27 cellular contexts compared by ENCODE assay signal in genomic region chrX:25754399-25754798, GRCh38.
"Had no signal": no experiment of that assay in that cellular context is flagged by ENCODE, and none has a peak within 500 bp of the region (broad histone marks: within the 10 kb centered on the region; RNA-seq: fewer than 3 reads in every experiment).

No MANE protein-coding gene starts in this region.

- H3K36me3 ChIP-seq: lower lobe of right lung, neutrophil, pancreas, right lobe of liver, suprapubic skin, transverse colon, vagina had no signal

- H3K4me3 Mint-ChIP-seq: memory B cell; mesothelial cell of epicardium; naive B cell; natural killer cell treated with Interleukin-12 subunit alpha and Interleukin-12 subunit beta and Interleukin-15 and Interleukin-18, amount 100 ng/mL, for 72 hours; neural crest cell; stimulated activated naive CD8-positive, alpha-beta T cell treated with anti-CD3 and anti-CD28 coated beads, Interleukin-15, amount 100 ng/mL, for 72 hours had no signal

- H3K4me1 ChIP-seq: lower lobe of right lung, pancreas, right lobe of liver, suprapubic skin, transverse colon, vagina had no signal

- H3K9me3 ChIP-seq: lower lobe of right lung, mucosa of descending colon, neutrophil, pancreas, right lobe of liver, suprapubic skin, transverse colon, vagina had no signal

- H3K9me3 Mint-ChIP-seq: memory B cell; stimulated activated naive CD8-positive, alpha-beta T cell treated with anti-CD3 and anti-CD28 coated beads, Interleukin-15, amount 100 ng/mL, for 72 hours had no signal

- H3K27ac Mint-ChIP-seq: memory B cell; mesothelial cell of epicardium; naive B cell; natural killer cell treated with Interleukin-12 subunit alpha and Interleukin-12 subunit beta and Interleukin-15 and Interleukin-18, amount 100 ng/mL, for 72 hours; progenitor cell of endocrine pancreas; stimulated activated naive CD8-positive, alpha-beta T cell treated with anti-CD3 and anti-CD28 coated beads, Interleukin-15, amount 100 ng/mL, for 72 hours had no signal

- H3K36me3 Mint-ChIP-seq: memory B cell; mesothelial cell of epicardium; naive B cell; natural killer cell treated with Interleukin-12 subunit alpha and Interleukin-12 subunit beta and Interleukin-15 and Interleukin-18, amount 100 ng/mL, for 72 hours had no signal

- H3K27me3 Mint-ChIP-seq: memory B cell; naive B cell; natural killer cell treated with Interleukin-12 subunit alpha and Interleukin-12 subunit beta and Interleukin-15 and Interleukin-18, amount 100 ng/mL, for 72 hours; progenitor cell of endocrine pancreas; stimulated activated naive CD8-positive, alpha-beta T cell treated with anti-CD3 and anti-CD28 coated beads, Interleukin-15, amount 100 ng/mL, for 72 hours had no signal

- H3K4me3 ChIP-seq: coronary artery, lower lobe of right lung, mucosa of descending colon, pancreas, right lobe of liver, suprapubic skin, transverse colon, vagina had no signal

- ATAC-seq: left colon; left ventricle myocardium superior; lower lobe of right lung; mucosa of descending colon; natural killer cell treated with Interleukin-12 subunit alpha and Interleukin-12 subunit beta and Interleukin-15 and Interleukin-18, amount 100 ng/mL, for 72 hours; pancreas; right lobe of liver; stimulated activated naive CD8-positive, alpha-beta T cell treated with anti-CD3 and anti-CD28 coated beads, Interleukin-15, amount 100 ng/mL, for 72 hours had no signal

- H3K4me1 Mint-ChIP-seq: memory B cell; mesothelial cell of epicardium; naive B cell; neural crest cell; stimulated activated naive CD8-positive, alpha-beta T cell treated with anti-CD3 and anti-CD28 coated beads, Interleukin-15, amount 100 ng/mL, for 72 hours had no signal

- DNase-seq: dermis blood vessel endothelial cell; effector memory CD4-positive, alpha-beta T cell; head of caudate nucleus; kidney glomerular epithelial cell; left colon; left ventricle myocardium superior; lower lobe of right lung; mucosa of descending colon; naive B cell; pancreas; right lobe of liver; small intestine; stimulated activated CD4-positive, alpha-beta T cell treated with anti-CD3 and anti-CD28 coated beads, Interleukin-15, amount 100 ng/mL, for 24 hours; stimulated activated CD4-positive, alpha-beta T cell treated with anti-CD3 and anti-CD28 coated beads, Interleukin-4, amount 100 ng/mL, for 1 hour; stimulated activated CD8-positive, alpha-beta memory T cell treated with anti-CD3 and anti-CD28 coated beads, Interleukin-4, amount 100 ng/mL, for 48 hours; stimulated activated naive CD4-positive, alpha-beta T cell; stimulated activated naive CD8-positive, alpha-beta T cell treated with anti-CD3 and anti-CD28 coated beads, Interleukin-15, amount 100 ng/mL, for 72 hours; transverse colon had no signal

- H3K27me3 ChIP-seq: neutrophil, pancreas, suprapubic skin, transverse colon, vagina had no signal

- H3K27ac ChIP-seq: coronary artery, lower lobe of right lung, neutrophil, pancreas, right lobe of liver, suprapubic skin, transverse colon, vagina had no signal
